17 cellular contexts compared by ENCODE assay signal in genomic region chr20:3987296-3987695, GRCh38. TPM values are rescaled to one million over a fixed set of nuclear protein-coding genes. Genes with fewer than 3 reads are reported as not detected.
A peak's percentile ranks its signal among the peaks of the same experiment; 100 is the strongest.
DNase-seq lines count a peak whose midpoint lies in the region; ATAC-seq and TF ChIP-seq lines count a peak whose summit lies in the region.
"Had no signal": no experiment of that assay in that cellular context is flagged by ENCODE, and none has a peak within 500 bp of the region (broad histone marks: within the 10 kb centered on the region; RNA-seq: fewer than 3 reads in every experiment).

No MANE protein-coding gene starts in this region.

- no peak overlapping the region for H3K4me2 ChIP-seq in mesenchymal stem cell (ENCODE audit: low read length, poor library complexity, severe bottlenecking)

- TF ChIP-seq CTCF in AG10803 (conservative IDR thresholded peaks at IDR 0.05; ENCODE audit: low read length) (no peak), HFFc6 (IDR thresholded peaks at IDR 0.05) (no peak)

- 0 out of 2 replicates have a peak, but pooled peaks cover 4% of the 10 kb centered on the region for H3K36me3 Mint-ChIP-seq in HFFc6 (ENCODE audit: low read depth)

- H3K4ac ChIP-seq in mesenchymal stem cell (ENCODE audit: low read depth in 1 of 2, low read length in 2 of 2) = no peak overlapping the region

- H3K18ac ChIP-seq in mesenchymal stem cell (ENCODE audit: low read depth in 1 of 2, low read length in 2 of 2) = no peak overlapping the region

- DNase-seq in AG10803 (ENCODE audit: low read depth) (peak; percentile 62), HFFc6 (no peak), adipocyte (ENCODE audit: low read depth) (peak; percentile 46), mesenchymal stem cell (no peak), NCI-H1930 (lab: John Stamatoyannopoulos, UW) (no peak), MV-4-11 (lab: John Stamatoyannopoulos, UW) (no peak), putamen (ENCODE audit: low spot score) (no peak)
- DNase-seq: GF-D8, Karpas-422, MG63, NCI-H1092 treated with DMSO at 0.1 percent for 48 hours, NCI-H1694 treated with DMSO at 0.1 percent for 48 hours, NCI-H69, PC-3 had no signal

- H3K23ac ChIP-seq in mesenchymal stem cell (ENCODE audit: low read length in 2 of 2) = no peak overlapping the region

- no CpG with 5 or more reads among the region's 3 CpGs for WGBS in mesenchymal stem cell

- H3K4me3 ChIP-seq in AG10803 (ENCODE audit: low read length) (no peak overlapping the region), adipocyte (ENCODE audit: low read length) (no peak overlapping the region), mesenchymal stem cell (ENCODE audit: insufficient read depth in 1 of 2, low read depth in 1 of 2, low read length in 2 of 2) (no peak overlapping the region)
- H3K4me3 ChIP-seq: MG63, SJSA1 had no signal

- no peaks in the 10 kb centered on the region for H3K27me3 Mint-ChIP-seq in HFFc6 (ENCODE audit: insufficient read depth)

- H2BK15ac ChIP-seq in mesenchymal stem cell (ENCODE audit: low read depth, poor library complexity, severe bottlenecking) = no peak overlapping the region

- H3K27me3 ChIP-seq in adipocyte (replicated peaks; ENCODE audit: control insufficient read depth, insufficient read depth, low read length) = no peaks in the 10 kb centered on the region
- H3K27me3 ChIP-seq in mesenchymal stem cell (ENCODE audit: control insufficient read depth in 1 of 2, insufficient read depth in 1 of 2, low read length in 2 of 2) = no peaks in the 10 kb centered on the region
- H3K27me3 ChIP-seq: MG63, SJSA1 had no signal

- H3K36me3 ChIP-seq in adipocyte (ENCODE audit: control insufficient read depth, insufficient read depth, low read length, severe bottlenecking) = peaks cover 5% of the 10 kb centered on the region
- peaks cover 0 to 59% of the 10 kb centered on the region in 2 experiments for H3K36me3 ChIP-seq in mesenchymal stem cell (ENCODE audit: control insufficient read depth in 1 of 2, insufficient read depth in 2 of 2, low read depth in 1 of 2, low read length in 2 of 2)
- H3K36me3 ChIP-seq: MG63 had no signal

- H2BK12ac ChIP-seq in mesenchymal stem cell (ENCODE audit: low read length in 2 of 2) = no peak overlapping the region

- no peak overlapping the region for H2AFZ ChIP-seq in mesenchymal stem cell (ENCODE audit: low read depth, low read length)

- no peak overlapping the region for H2BK5ac ChIP-seq in mesenchymal stem cell (ENCODE audit: low read depth, low read length, poor library complexity, severe bottlenecking)

- peaks cover 24% of the 10 kb centered on the region for H3K4me1 Mint-ChIP-seq in HFFc6 (ENCODE audit: low read depth)

- H3K4me1 ChIP-seq in adipocyte (ENCODE audit: control insufficient read depth, insufficient read depth, low read length) (peaks cover 12% of the 10 kb centered on the region), mesenchymal stem cell (ENCODE audit: control insufficient read depth, insufficient read depth, low read depth, low read length) (no peaks in the 10 kb centered on the region)
- H3K4me1 ChIP-seq: SJSA1 had no signal

- H3K9ac ChIP-seq in adipocyte (ENCODE audit: low read length) (no peak overlapping the region), mesenchymal stem cell (ENCODE audit: low read length) (peak overlapping the region; percentile 54)

- no peak overlapping the region for H3K4me3 Mint-ChIP-seq in HFFc6

- H3K14ac ChIP-seq in mesenchymal stem cell (ENCODE audit: low read length in 2 of 2) = no peak overlapping the region

- H3K27ac Mint-ChIP-seq in HFFc6 = peak overlapping the region; percentile 24; the same call in 1 of the 2 replicates

- H3K9me3 ChIP-seq in adipocyte (ENCODE audit: control insufficient read depth, low read length) (no peaks in the 10 kb centered on the region), mesenchymal stem cell (ENCODE audit: control insufficient read depth, low read length) (no peaks in the 10 kb centered on the region)
- H3K9me3 ChIP-seq: MG63, SJSA1 had no signal

- H3K27ac ChIP-seq in mesenchymal stem cell (ENCODE audit: low read length, poor library complexity, severe bottlenecking) = no peak overlapping the region
- H3K27ac ChIP-seq: C4-2B, SJSA1 had no signal

- no peak overlapping the region for H4K8ac ChIP-seq in mesenchymal stem cell (ENCODE audit: low read length)

- no peak overlapping the region for H4K91ac ChIP-seq in mesenchymal stem cell (ENCODE audit: low read length)

- H3K9me3 Mint-ChIP-seq in HFFc6 = no peaks in the 10 kb centered on the region

- no peak for ATAC-seq in GM21529 (IDR thresholded peaks at IDR 0.05; ENCODE audit: unreplicated experiment)
- ATAC-seq: PC-3 had no signal

- H2BK120ac ChIP-seq in mesenchymal stem cell (ENCODE audit: low read depth, low read length) = no peak overlapping the region

- peaks cover 5% of the 10 kb centered on the region for H3K79me1 ChIP-seq in mesenchymal stem cell (replicated peaks; ENCODE audit: low read length, poor library complexity, severe bottlenecking)

- no peak overlapping the region for H2AK5ac ChIP-seq in mesenchymal stem cell (ENCODE audit: low read length, severe bottlenecking)

RNA-seq across cellular contexts. Expression of gene RNF24, which starts 28.1 kb away (rescaled TPM):
- 10 to 100 TPM; 21.3 to 26.6 (median 24.7) TPM for total RNA-seq in HFFc6 (2021; fragmentation: NEBNext Ultra II Directional; extraction: Animal tissue kit (Norgen Biotek cat#: 25700))
- 57.4 TPM for polyA plus RNA-seq in mesenchymal stem cell (2013, experiment 1 of 2)
- 56.4 TPM for polyA plus RNA-seq in mesenchymal stem cell (2013, experiment 2 of 2)

Comparison
In these comparisons a context has a peak if more than half of its experiments do, and no peak if none do; other contexts are left out.
1. DNase-seq: peak in AG10803 (single experiment) and adipocyte (single experiment); none in HFFc6 (single experiment), mesenchymal stem cell (single experiment), NCI-H1930 (0 of 2), MV-4-11 (single experiment) and putamen (single experiment).